Comparison of ENCODE assay signal across 20 cellular contexts in the genomic region with DNA sequence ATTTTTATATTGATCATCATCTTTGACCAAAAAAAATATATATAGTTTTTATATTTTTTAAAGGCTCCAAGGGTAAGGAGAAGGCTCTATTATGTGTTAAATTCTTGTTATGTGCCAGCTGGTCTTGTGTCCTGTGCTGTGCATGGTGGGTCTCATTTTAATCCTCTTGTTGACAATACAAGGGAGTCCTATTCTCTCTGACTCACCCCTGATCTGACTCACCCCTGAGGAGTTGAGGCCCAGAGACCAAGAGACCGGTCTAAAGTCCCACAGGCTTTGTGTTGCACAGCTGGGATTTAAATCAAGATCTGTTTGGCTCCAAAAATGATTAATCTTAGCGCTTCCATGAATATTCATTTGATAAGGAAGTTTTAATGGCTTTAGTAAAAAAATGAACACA. TPM values are rescaled to one million over a fixed set of nuclear protein-coding genes. Genes with fewer than 3 reads are reported as not detected.
A peak's percentile ranks its signal among the peaks of the same experiment; 100 is the strongest.
DNase-seq lines count a peak whose midpoint lies in the region; ATAC-seq and TF ChIP-seq lines count a peak whose summit lies in the region.
"Had no signal": no experiment of that assay in that cellular context is flagged by ENCODE, and none has a peak within 500 bp of the region (broad histone marks: within the 10 kb centered on the region; RNA-seq: fewer than 3 reads in every experiment).

No MANE protein-coding gene starts in this region.

- H3K27ac ChIP-seq in HUES48 (ENCODE audit: low read depth, low read length) (peak overlapping the region; percentile 26), SJSA1 (no peak overlapping the region), gastrocnemius medialis (no peak overlapping the region)
- H3K27ac ChIP-seq: dorsolateral prefrontal cortex, tibial artery had no signal

- DNase-seq in Daoy (ENCODE audit: low read depth): peak; percentile 79
- DNase-seq in SJSA1 (ENCODE audit: low read depth in 1 of 2, low spot score in 2 of 2): peak; percentile 25 to 57
- no peak for DNase-seq in mucosa of descending colon
- DNase-seq in T-helper 2 cell: no peak
- DNase-seq in GDM1 (lab: John Stamatoyannopoulos, UW): no peak
- no peak for DNase-seq in gastrocnemius medialis
- no peak for DNase-seq in ecto neural progenitor cell (ENCODE audit: low spot score)
- DNase-seq: activated CD4-positive, alpha-beta T cell treated with anti-CD3 and anti-CD28 coated beads, Interleukin-2, amount 50 U/mL, for 1 hour; activated CD8-positive, alpha-beta memory T cell treated with anti-CD3 and anti-CD28 coated beads, Interleukin-2, amount 50 U/mL, for 4 hours; activated gamma-delta T cell; caudate nucleus; dorsolateral prefrontal cortex; erythroblast; NCI-H2227 treated with DMSO at 0.1 percent for 48 hours; right cardiac atrium; stimulated activated naive CD4-positive, alpha-beta T cell; T-cell; tibial artery had no signal

- no peaks in the 10 kb centered on the region for H3K9me3 ChIP-seq in HUES48 (ENCODE audit: control insufficient read depth, insufficient read depth, low read length)
- no peaks in the 10 kb centered on the region for H3K9me3 ChIP-seq in SJSA1 (replicated peaks)
- no peaks in the 10 kb centered on the region for H3K9me3 ChIP-seq in mucosa of descending colon
- H3K9me3 ChIP-seq in gastrocnemius medialis: no peaks in the 10 kb centered on the region
- H3K9me3 ChIP-seq: tibial artery had no signal

- H3K27me3 ChIP-seq in HUES48 (ENCODE audit: control insufficient read depth, insufficient read depth, low read length) (no peaks in the 10 kb centered on the region), SJSA1 (replicated peaks) (no peaks in the 10 kb centered on the region), gastrocnemius medialis (no peaks in the 10 kb centered on the region)
- H3K27me3 ChIP-seq: tibial artery had no signal

- peaks cover 4% of the 10 kb centered on the region; the same call in 1 of the 2 replicates for H3K4me1 ChIP-seq in HUES48 (ENCODE audit: control insufficient read depth, insufficient read depth, low read length)
- H3K4me1 ChIP-seq in SJSA1 (replicated peaks): no peaks in the 10 kb centered on the region; the same call in 1 of the 2 replicates
- H3K4me1 ChIP-seq in mucosa of descending colon (ENCODE audit: low read depth): no peaks in the 10 kb centered on the region
- H3K4me1 ChIP-seq in gastrocnemius medialis: no peaks in the 10 kb centered on the region
- H3K4me1 ChIP-seq: tibial artery had no signal

- in situ Hi-C loops in gastrocnemius medialis (cut with MboI; ENCODE audit: low sequenced_read_pairs in 4 of 4): no loop called here

- H3K4me3 ChIP-seq in HUES48 (ENCODE audit: low read depth, low read length) (no peak overlapping the region), SJSA1 (no peak overlapping the region), mucosa of descending colon (no peak overlapping the region), gastrocnemius medialis (no peak overlapping the region)
- H3K4me3 ChIP-seq: dorsolateral prefrontal cortex, tibial artery had no signal

- ATAC-seq in mucosa of descending colon (peak; percentile 64), gastrocnemius medialis (no peak)
- ATAC-seq: left lobe of liver, T-cell had no signal

- no peaks in the 10 kb centered on the region for H3K36me3 ChIP-seq in HUES48 (ENCODE audit: control insufficient read depth, insufficient read depth, low read length)
- no peaks in the 10 kb centered on the region for H3K36me3 ChIP-seq in SJSA1
- H3K36me3 ChIP-seq in mucosa of descending colon (ENCODE audit: low read depth): no peaks in the 10 kb centered on the region
- no peaks in the 10 kb centered on the region for H3K36me3 ChIP-seq in gastrocnemius medialis
- H3K36me3 ChIP-seq: tibial artery had no signal

- TF ChIP-seq POLR2A in gastrocnemius medialis (IDR thresholded peaks at IDR 0.05): no peak

- H3K9ac ChIP-seq in HUES48 (ENCODE audit: low read depth, low read length): no peak overlapping the region

- no peak for TF ChIP-seq CTCF in mucosa of descending colon (IDR thresholded peaks at IDR 0.05)
- TF ChIP-seq CTCF in gastrocnemius medialis (IDR thresholded peaks at IDR 0.05 in 4 of 5, conservative IDR thresholded peaks at IDR 0.05 in 1 of 5): no peak

- intact Hi-C loops in mucosa of descending colon (cut with DNase I, micrococcal nuclease) (no loop called here), gastrocnemius medialis (cut with DNase I; ENCODE audit: low total_unique reads) (no loop called here)

RNA-seq across cellular contexts. Expression of a gene that starts 25.7 kb away (rescaled TPM):
- not detected in 2 replicates for total RNA-seq in Daoy (2014; rRNA removed; shearing (Covaris generic))
- not detected in 2 replicates for total RNA-seq in SJSA1 (2014; rRNA removed; shearing (Covaris generic))
- total RNA-seq in mucosa of descending colon (not detected), gastrocnemius medialis (not detected)
- total RNA-seq: dorsolateral prefrontal cortex, left lobe of liver, right cardiac atrium, T-cell had no signal

Comparison
In these comparisons a context has a peak if more than half of its experiments do, and no peak if none do; other contexts are left out.
1. DNase-seq: peak in Daoy (single experiment) and SJSA1 (2 of 2); none in mucosa of descending colon (0 of 3), T-helper 2 cell (0 of 5), GDM1 (single experiment), gastrocnemius medialis (0 of 2) and ecto neural progenitor cell (single experiment).